ENCODE assay signal across 12 cellular contexts in genomic region chr14:55121628-55122440, GRCh38. TPM values are rescaled to one million over a fixed set of nuclear protein-coding genes. Genes with fewer than 3 reads are reported as not detected.
A peak's percentile ranks its signal among the peaks of the same experiment; 100 is the strongest.
DNase-seq lines count a peak whose midpoint lies in the region; ATAC-seq, FAIRE-seq and TF ChIP-seq lines count a peak whose summit lies in the region.
"Had no signal": no experiment of that assay in that cellular context is flagged by ENCODE, and none has a peak within 500 bp of the region (broad histone marks: within the 10 kb centered on the region; RNA-seq: fewer than 3 reads in every experiment).

No MANE protein-coding gene starts in this region.

- POLR2A ChIA-PET in PC-9 (lab: Charles Lee; ENCODE audit: unreplicated experiment): interaction anchor here (0.5 to 0.7 kb wide), 5 partner anchors 8 to 70 kb away, joined by 3 to 5 read pairs (median 4); partner anchors contain the start of gene MAPK1IP1L

- TF ChIP-seq CTCF in PC-9 (conservative IDR thresholded peaks at IDR 0.05) (no peak), mucosa of descending colon (IDR thresholded peaks at IDR 0.05) (no peak), transverse colon (IDR thresholded peaks at IDR 0.05) (no peak), left lung (IDR thresholded peaks at IDR 0.05) (no peak)

- peak; percentile 65 for ATAC-seq in mucosa of descending colon
- ATAC-seq in HG02642 (IDR thresholded peaks at IDR 0.05; ENCODE audit: poor library complexity, unreplicated experiment): no peak
- ATAC-seq in left lung: no peak
- ATAC-seq: activated CD8-positive, alpha-beta T cell treated with anti-CD3 and anti-CD28 coated beads, Interleukin-2, amount 10 ng/mL, durations not matched to agents 7 days and 5 days had no signal

- H3K4me3 ChIP-seq in PC-9 (no peak overlapping the region), mucosa of descending colon (no peak overlapping the region), transverse colon (peak overlapping the region in 1 of 4 donors; percentile 1), left lung (no peak overlapping the region)
- H3K4me3 ChIP-seq: coronary artery had no signal

- in situ Hi-C loops in transverse colon (cut with MboI; ENCODE audit: low pct_ligation_motif_present in 1 of 4, low pct_unique_long_range_greater_than_20kb in 1 of 4, low sequenced_read_pairs in 3 of 4): no loop called here

- H4K20me1 ChIP-seq in PC-9 (ENCODE audit: insufficient read depth): no peaks in the 10 kb centered on the region

- intact Hi-C loops in PC-9 (cut with micrococcal nuclease; ENCODE audit: unreplicated experiment) (loop anchor here (1.0 kb wide), 2 partner anchors 14 to 19 kb away; no protein-coding TSS in a partner anchor), mucosa of descending colon (cut with DNase I, micrococcal nuclease) (no loop called here), transverse colon (cut with DNase I; ENCODE audit: low total_unique reads) (no loop called here), left lung (cut with DNase I) (no loop called here)

- no peak overlapping the region for H2AFZ ChIP-seq in PC-9

- TF ChIP-seq EP300 in transverse colon (IDR thresholded peaks at IDR 0.05; ENCODE audit: low read depth): no peak

- DNase-seq in PC-9 (peak in 1 of 2 experiments; percentile 75), mucosa of descending colon (no peak), transverse colon (no peak), left lung (no peak), anterior cingulate cortex (lab: John Stamatoyannopoulos, UW) (no peak)
- DNase-seq: activated CD8-positive, alpha-beta T cell treated with anti-CD3 and anti-CD28 coated beads, Interleukin-2, amount 10 ng/mL, durations not matched to agents 7 days and 5 days; DMS79; NK-92 treated with Interleukin-12 subunit alpha and Interleukin-12 subunit beta, amount 100 ng/mL, for 24 hours; stimulated activated CD4-positive, alpha-beta T cell treated with anti-CD3 and anti-CD28 coated beads, Interleukin-4, amount 100 ng/mL, for 4 hours had no signal

- H3F3A ChIP-seq in PC-9 (ENCODE audit: insufficient read depth, low read depth): peaks cover 53% of the 10 kb centered on the region

- H3K9me3 ChIP-seq in PC-9 (ENCODE audit: insufficient read depth, low read depth): no peaks in the 10 kb centered on the region
- H3K9me3 ChIP-seq in mucosa of descending colon: no peaks in the 10 kb centered on the region
- no peaks in the 10 kb centered on the region for H3K9me3 ChIP-seq in transverse colon
- H3K9me3 ChIP-seq in left lung: no peaks in the 10 kb centered on the region

- 60 to 64% methylated on average over 6 to 9 of the region's 9 CpGs for WGBS in transverse colon (ENCODE audit: low coverage in 1 of 2), 2 donors

- no peaks in the 10 kb centered on the region for H3K79me2 ChIP-seq in PC-9 (ENCODE audit: low read depth)

- H3K9me2 ChIP-seq in PC-9 (ENCODE audit: insufficient read depth): no peaks in the 10 kb centered on the region

- H3K4me2 ChIP-seq in PC-9: peak overlapping the region; percentile 67

- no peak for TF ChIP-seq POLR2A in transverse colon (IDR thresholded peaks at IDR 0.05)

- no peaks in the 10 kb centered on the region for H3K36me3 ChIP-seq in PC-9 (ENCODE audit: low read depth)
- H3K36me3 ChIP-seq in mucosa of descending colon (ENCODE audit: low read depth): peaks cover 4% of the 10 kb centered on the region
- H3K36me3 ChIP-seq in transverse colon: no peaks in the 10 kb centered on the region
- H3K36me3 ChIP-seq in left lung: no peaks in the 10 kb centered on the region

- FAIRE-seq in colon (lab: Jason Lieb, UNC): peak; percentile 10

- BruUV-seq in PC-9 (replicated peaks; lab: Mats Ljungman, UMichigan): no TSS peak

- CTCF ChIA-PET in PC-9 (lab: Charles Lee): no interaction called here

- H3K27ac ChIP-seq in PC-9 (peak overlapping the region; percentile 76), transverse colon (peak overlapping the region; percentile 93 to 99 (median 98)), left lung (peak overlapping the region in 1 of 2 donors; percentile 34)

- peaks cover 75% of the 10 kb centered on the region for H3K4me1 ChIP-seq in PC-9 (replicated peaks; ENCODE audit: insufficient read depth)
- peaks cover 64% of the 10 kb centered on the region for H3K4me1 ChIP-seq in mucosa of descending colon (ENCODE audit: low read depth)
- H3K4me1 ChIP-seq in transverse colon: peaks cover 22 to 99% (median 65%) of the 10 kb centered on the region in 4 donors
- peaks cover 29 to 89% of the 10 kb centered on the region in 2 donors for H3K4me1 ChIP-seq in left lung

- no peaks in the 10 kb centered on the region for H3K27me3 ChIP-seq in PC-9 (ENCODE audit: insufficient read depth, low read depth)
- H3K27me3 ChIP-seq in transverse colon: no peaks in the 10 kb centered on the region
- H3K27me3 ChIP-seq in left lung: no peaks in the 10 kb centered on the region

RNA-seq across cellular contexts. Expression of gene LGALS3, which starts 7.2 kb away (rescaled TPM):
- total RNA-seq in PC-9 (2021) (122 and 142 TPM in 2 replicates), mucosa of descending colon (1,000 to 10,000 TPM in 2 of 3 donors, 100 to 1,000 TPM in 1; 488 to 1,705 (median 1,380) TPM), transverse colon (1,000 to 10,000 TPM in 3 of 4 donors, 100 to 1,000 TPM in 1; 388 to 2,805 (median 1,702) TPM), left lung (100 to 1,000 TPM; 332 to 369 TPM)
